8 cellular contexts compared by ENCODE assay signal in the genomic region with DNA sequence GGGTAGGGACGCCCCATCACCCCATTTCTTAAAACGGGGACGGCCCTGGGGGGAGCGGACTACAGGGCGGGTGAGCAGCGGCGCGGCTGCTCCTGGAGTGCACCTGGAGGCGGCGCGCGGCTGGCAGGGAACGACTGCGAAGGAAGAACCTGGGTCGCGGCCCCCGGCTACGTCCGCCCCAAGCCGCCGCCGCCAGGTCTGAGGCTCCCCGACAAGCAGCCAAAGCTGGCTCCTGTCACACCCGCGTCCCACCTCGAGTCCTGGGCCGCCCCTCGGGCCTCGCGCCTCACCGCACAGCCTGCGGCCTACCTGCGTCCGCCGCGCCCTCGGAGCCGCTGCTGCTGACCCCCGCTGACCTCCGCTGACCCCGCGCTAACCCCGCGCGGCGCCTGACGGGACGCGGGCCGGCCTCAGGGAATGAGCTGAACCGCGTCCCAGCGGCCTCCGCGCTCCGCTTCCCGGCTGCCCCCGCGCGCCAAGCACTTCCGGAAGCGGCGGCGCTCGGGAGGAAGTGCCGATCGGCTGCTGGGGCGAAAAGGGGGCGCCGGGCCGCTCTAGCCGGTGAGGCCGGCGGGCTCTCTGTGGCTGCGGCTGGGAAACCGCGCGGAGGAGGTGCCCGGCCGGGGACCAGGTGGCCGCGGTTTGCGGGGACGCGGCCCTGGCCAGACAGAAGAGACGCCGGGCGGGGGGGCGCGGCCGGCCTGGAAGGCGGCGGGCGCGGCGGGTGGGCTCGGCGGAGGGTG. TPM values are rescaled to one million over a fixed set of nuclear protein-coding genes. Genes with fewer than 3 reads are reported as not detected.
DNase-seq lines count a peak whose midpoint lies in the region; ATAC-seq and TF ChIP-seq lines count a peak whose summit lies in the region.

A gene with protein sequence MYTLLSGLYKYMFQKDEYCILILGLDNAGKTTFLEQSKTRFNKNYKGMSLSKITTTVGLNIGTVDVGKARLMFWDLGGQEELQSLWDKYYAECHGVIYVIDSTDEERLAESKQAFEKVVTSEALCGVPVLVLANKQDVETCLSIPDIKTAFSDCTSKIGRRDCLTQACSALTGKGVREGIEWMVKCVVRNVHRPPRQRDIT (minus strand): TSS at position 419 of the 743 bp plus-strand sequence. CDS start 885 bp downstream, outside the sequence.
A gene with protein sequence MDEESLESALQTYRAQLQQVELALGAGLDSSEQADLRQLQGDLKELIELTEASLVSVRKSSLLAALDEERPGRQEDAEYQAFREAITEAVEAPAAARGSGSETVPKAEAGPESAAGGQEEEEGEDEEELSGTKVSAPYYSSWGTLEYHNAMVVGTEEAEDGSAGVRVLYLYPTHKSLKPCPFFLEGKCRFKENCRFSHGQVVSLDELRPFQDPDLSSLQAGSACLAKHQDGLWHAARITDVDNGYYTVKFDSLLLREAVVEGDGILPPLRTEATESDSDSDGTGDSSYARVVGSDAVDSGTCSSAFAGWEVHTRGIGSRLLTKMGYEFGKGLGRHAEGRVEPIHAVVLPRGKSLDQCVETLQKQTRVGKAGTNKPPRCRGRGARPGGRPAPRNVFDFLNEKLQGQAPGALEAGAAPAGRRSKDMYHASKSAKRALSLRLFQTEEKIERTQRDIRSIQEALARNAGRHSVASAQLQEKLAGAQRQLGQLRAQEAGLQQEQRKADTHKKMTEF (plus strand): TSS at position 482 of the 743 bp plus-strand sequence. CDS start 542 bp downstream, outside the sequence.

- DNase-seq in GM12864 (ENCODE audit: low read depth) (no peak), NCI-H1436 treated with DMSO at 0.1 percent for 48 hours (lab: John Stamatoyannopoulos, UW) (peak; percentile 6), adrenal gland (peak; percentile 87 to 93 (median 89)), left cardiac atrium (peak; percentile 92), posterior vena cava (ENCODE audit: low spot score) (peak; percentile 97), upper lobe of left lung (peak; percentile 91 to 99)

- TF ChIP-seq EP300 in upper lobe of left lung (IDR thresholded peaks at IDR 0.05) = no peak

- 0 to 1% (median 1%) methylated on average over 1 to 98 of the region's 98 CpGs for WGBS in adrenal gland, 4 donors
- WGBS in upper lobe of left lung, 2 donors = 1% methylated on average over 33 of the region's 98 CpGs; no CpG with 5 or more reads in 1 of the 2 donors

- H3K36me3 ChIP-seq in adrenal gland (replicated peaks in 1 of 2) (peaks cover 0 to 63% of the 10 kb centered on the region in 2 donors), upper lobe of left lung (peaks cover 24 to 66% (median 51%) of the 10 kb centered on the region in 4 donors)

- H3K4me1 ChIP-seq in adrenal gland (replicated peaks in 1 of 2) = peaks cover 19 to 22% of the 10 kb centered on the region in 2 donors
- peaks cover 24 to 33% (median 26%) of the 10 kb centered on the region in 4 donors for H3K4me1 ChIP-seq in upper lobe of left lung

- ATAC-seq in HG02759 (IDR thresholded peaks at IDR 0.05; ENCODE audit: unreplicated experiment) = peak; percentile 76
- ATAC-seq in left cardiac atrium = peak; percentile 95 to 97
- peak; percentile 95 to 98 for ATAC-seq in upper lobe of left lung (ENCODE audit: low FRiP score in 2 of 2)

- peak within 1 kb of the TSS; percentile 80 to 93 (median 90) for H3K27ac ChIP-seq in adrenal gland
- peak within 1 kb of the TSS; percentile 89 to 93 (median 92) for H3K27ac ChIP-seq in upper lobe of left lung

- H3K4me3 ChIP-seq in GM12864 (ENCODE audit: low read depth, low read length) = peak within 1 kb of the TSS; percentile 61
- H3K4me3 ChIP-seq in adrenal gland = peak within 1 kb of the TSS; percentile 79 to 95 (median 88)
- peak within 1 kb of the TSS; percentile 79 to 98 (median 92) for H3K4me3 ChIP-seq in upper lobe of left lung

- TF ChIP-seq CTCF in GM12864 (IDR thresholded peaks at IDR 0.05; ENCODE audit: low read depth, low read length, missing control alignments) (no peak), adrenal gland (IDR thresholded peaks at IDR 0.05) (no peak), upper lobe of left lung (IDR thresholded peaks at IDR 0.05) (peak in 4 of 6 experiments; percentile 21 to 48 (median 30))

- H3K27me3 ChIP-seq in adrenal gland (no peaks in the 10 kb centered on the region), upper lobe of left lung (no peaks in the 10 kb centered on the region)

- intact Hi-C loops in T-helper 1 cell treated with Interleukin-12 subunit alpha and Interleukin-12 subunit beta and Interleukin-4 antibody, amounts not matched to agents 30 ng/mL and 1 ng/mL, for 36 hours (cut with micrococcal nuclease) = loop anchor here (1.0 to 5.0 kb wide), 12 partner anchors 9 to 413 kb away; a partner anchor contains a TSS
- intact Hi-C loops in adrenal gland (cut with DNase I) (loop anchor here in 1 of 2 donors (10.0 kb wide), 1 partner anchor 147 kb away; no protein-coding TSS in a partner anchor), left cardiac atrium (cut with DNase I) (loop anchor here in 1 of 2 donors (1.0 kb wide), 1 partner anchor 49 kb away; a partner anchor contains a TSS), posterior vena cava (cut with DNase I) (no loop called here)

- H3K9me3 ChIP-seq in adrenal gland (replicated peaks in 1 of 3) (no peaks in the 10 kb centered on the region), upper lobe of left lung (no peaks in the 10 kb centered on the region)

- peak; percentile 13 to 49 for TF ChIP-seq POLR2A in adrenal gland (IDR thresholded peaks at IDR 0.05)
- peak in 3 of 4 donors; percentile 7 to 83 (median 42) for TF ChIP-seq POLR2A in upper lobe of left lung (IDR thresholded peaks at IDR 0.05)

RNA-seq across cellular contexts. Expression of the first gene that starts in this region (rescaled TPM):
- total RNA-seq in T-helper 1 cell treated with Interleukin-12 subunit alpha and Interleukin-12 subunit beta and Interleukin-4 antibody, amounts not matched to agents 30 ng/mL and 1 ng/mL, for 36 hours = 67.0 and 74.5 TPM in 2 replicates
- 10 to 100 TPM; 31.7 to 63.8 (median 42.2) TPM for total RNA-seq in adrenal gland
- 10 to 100 TPM; 18.8 to 75.9 (median 52.2) TPM for polyA plus RNA-seq in adrenal gland
- total RNA-seq in left cardiac atrium = 10 to 100 TPM; 36.8 to 44.9 TPM
- 10 to 100 TPM; 35.7 to 38.1 TPM for total RNA-seq in posterior vena cava
- 10 to 100 TPM; 26.8 to 56.4 (median 46.3) TPM for total RNA-seq in upper lobe of left lung

RNA-seq across cellular contexts. Expression of the second gene that starts in this region (rescaled TPM):
- 46.5 and 50.4 TPM in 2 replicates for total RNA-seq in T-helper 1 cell treated with Interleukin-12 subunit alpha and Interleukin-12 subunit beta and Interleukin-4 antibody, amounts not matched to agents 30 ng/mL and 1 ng/mL, for 36 hours
- total RNA-seq in adrenal gland (10 to 100 TPM; 25.8 to 56.2 (median 35.3) TPM), left cardiac atrium (10 to 100 TPM; 16.4 to 18.6 TPM), posterior vena cava (10 to 100 TPM; 15.1 to 15.2 TPM), upper lobe of left lung (10 to 100 TPM; 24.8 to 70.2 (median 36.8) TPM)
- 100 to 1,000 TPM in 1 of 3 donors, 10 to 100 TPM in 1, 1 to 10 TPM in 1; 4.4 to 120 (median 61.7) TPM for polyA plus RNA-seq in adrenal gland

Comparison
In these comparisons a context has a peak if more than half of its experiments do, and no peak if none do; other contexts are left out.
1. CTCF ChIP-seq: peak in upper lobe of left lung (4 of 6); none in GM12864 (single experiment) and adrenal gland (0 of 6).
2. Peak in every context shown above with its lines, with median percentiles within 50 percentile points of each other: H3K4me3 ChIP-seq and ATAC-seq.